Comparison of ENCODE assay signal across 8 cellular contexts in genomic region chr7:92446869-92447238, GRCh38. TPM values are rescaled to one million over a fixed set of nuclear protein-coding genes. Genes with fewer than 3 reads are reported as not detected.
DNase-seq lines count a peak whose midpoint lies in the region; TF ChIP-seq lines count a peak whose summit lies in the region.

No MANE protein-coding gene starts in this region.

- H3K4me1 ChIP-seq in stomach, result peaks cover 0 to 39% (median 20%) of the 10 kb centered on the region in 4 donors

- H3K27ac ChIP-seq in layer of hippocampus (ENCODE audit: low read depth, low read length), result peak overlapping the region; percentile 42
- H3K27ac ChIP-seq in stomach, result peak overlapping the region; percentile 7 to 99 (median 98)

- no peaks in the 10 kb centered on the region for H3K9me3 Mint-ChIP-seq in activated naive CD4-positive, alpha-beta T cell treated with anti-CD3 and anti-CD28 coated beads, Interleukin-2, amount 50 U/mL, for 24 hours
- H3K9me3 Mint-ChIP-seq in CD14-positive monocyte, result peaks cover 4 to 9% (median 7%) of the 10 kb centered on the region in 7 donors

- TF ChIP-seq CTCF in stomach (IDR thresholded peaks at IDR 0.05), result no peak
- no peak for TF ChIP-seq CTCF in CD14-positive monocyte (IDR thresholded peaks at IDR 0.05)

- H3K9me3 ChIP-seq in stomach, result no peaks in the 10 kb centered on the region

- intact Hi-C loops in stomach (cut with DNase I; ENCODE audit: low total_unique reads) (no loop called here), CD14-positive monocyte (cut with micrococcal nuclease) (loop anchor here (5.0 to 10.0 kb wide), 4 partner anchors 80 to 312 kb away; partner anchors contain the start of genes ANKIB1 (in 2 of the 2), KRIT1 (in 2 of the 2), CYP51A1 (in 1 of the 2) and PEX1 (in 1 of the 2))

- H3K4me1 Mint-ChIP-seq in activated naive CD4-positive, alpha-beta T cell treated with anti-CD3 and anti-CD28 coated beads, Interleukin-2, amount 50 U/mL, for 24 hours, result peaks cover 22% of the 10 kb centered on the region
- H3K4me1 Mint-ChIP-seq in CD14-positive monocyte, result peaks cover 9% of the 10 kb centered on the region

- H3K27ac Mint-ChIP-seq in activated naive CD4-positive, alpha-beta T cell treated with anti-CD3 and anti-CD28 coated beads, Interleukin-2, amount 50 U/mL, for 24 hours, result peak overlapping the region; percentile 96
- H3K27ac Mint-ChIP-seq in CD14-positive monocyte, result peak overlapping the region in 2 of 7 donors; percentile 15 to 91

- peak overlapping the region; percentile 87 for H3K4me3 Mint-ChIP-seq in activated naive CD4-positive, alpha-beta T cell treated with anti-CD3 and anti-CD28 coated beads, Interleukin-2, amount 50 U/mL, for 24 hours
- no peak overlapping the region for H3K4me3 Mint-ChIP-seq in CD14-positive monocyte

- no peak for DNase-seq in Jurkat, Clone E6-1 (ENCODE audit: low read depth, low spot score)
- DNase-seq in stomach (no peak), CD14-positive monocyte (ENCODE audit: low spot score) (no peak), RPMI8226 (no peak), NCI-H187 (lab: John Stamatoyannopoulos, UW) (no peak)
- DNase-seq in activated CD4-positive, CD25-positive, alpha-beta regulatory T cell treated with anti-CD3 and anti-CD28 coated beads, Interleukin-2, amount 50 U/mL, for 72 hours, result no peak

- peak overlapping the region; percentile 79 for H3K4me3 ChIP-seq in Jurkat, Clone E6-1 (ENCODE audit: low read length)
- peak overlapping the region; percentile 90 to 100 (median 98) for H3K4me3 ChIP-seq in stomach

- peaks cover 11 to 25% (median 23%) of the 10 kb centered on the region in 4 donors for H3K36me3 ChIP-seq in stomach

- TF ChIP-seq POLR2A in stomach (IDR thresholded peaks at IDR 0.05), result no peak

- H3K27me3 Mint-ChIP-seq in activated naive CD4-positive, alpha-beta T cell treated with anti-CD3 and anti-CD28 coated beads, Interleukin-2, amount 50 U/mL, for 24 hours, result no peaks in the 10 kb centered on the region
- H3K27me3 Mint-ChIP-seq in CD14-positive monocyte (ENCODE audit: low read depth in 3 of 3), result no peaks in the 10 kb centered on the region

- H3K36me3 Mint-ChIP-seq in activated naive CD4-positive, alpha-beta T cell treated with anti-CD3 and anti-CD28 coated beads, Interleukin-2, amount 50 U/mL, for 24 hours, result no peaks in the 10 kb centered on the region
- peaks cover 20 to 23% of the 10 kb centered on the region in 2 donors for H3K36me3 Mint-ChIP-seq in CD14-positive monocyte

- no peak for TF ChIP-seq EP300 in stomach (IDR thresholded peaks at IDR 0.05)

- WGBS in stomach, 5 donors, result 55 to 69% (median 65%) methylated on average over 13 to 17 of the region's 17 CpGs

- no peaks in the 10 kb centered on the region for H3K27me3 ChIP-seq in layer of hippocampus (ENCODE audit: control insufficient read depth, insufficient read depth, low read length)
- no peaks in the 10 kb centered on the region for H3K27me3 ChIP-seq in stomach

RNA-seq across cellular contexts. Expression of gene GATAD1, which starts 0.4 kb away (rescaled TPM):
- polyA plus RNA-seq in Jurkat, Clone E6-1 (2012; ENCODE audit: insufficient read depth, insufficient read length), result 8.2 TPM
- 100 to 1,000 TPM in 1 of 5 donors, 10 to 100 TPM in 4; 15.8 to 156 (median 69.1) TPM for total RNA-seq in stomach
- polyA plus RNA-seq in stomach (10 to 100 TPM; 11.5 to 20.3 (median 14.5) TPM), CD14-positive monocyte (1 to 10 TPM; 6.6 to 7.6 TPM)

RNA-seq across cellular contexts. Expression of gene ERVW-1, which starts 30.9 kb away (rescaled TPM):
- not detected for polyA plus RNA-seq in Jurkat, Clone E6-1 (2012; ENCODE audit: insufficient read depth, insufficient read length)
- under 1 TPM in 1 of 5 donors, not detected in 4; 0.18 TPM for total RNA-seq in stomach
- polyA plus RNA-seq in stomach (not detected), CD14-positive monocyte (not detected)
